Comparison of ENCODE assay signal across 26 cellular contexts in genomic region chr2:19292007-19292406, GRCh38.
DNase-seq lines count a peak whose midpoint lies in the region; ATAC-seq, FAIRE-seq and TF ChIP-seq lines count a peak whose summit lies in the region.
"Had no signal": no experiment of that assay in that cellular context is flagged by ENCODE, and none has a peak within 500 bp of the region (broad histone marks: within the 10 kb centered on the region; RNA-seq: fewer than 3 reads in every experiment).

No MANE protein-coding gene starts in this region.

- H3K4me3 Mint-ChIP-seq in activated naive CD4-positive, alpha-beta T cell treated with anti-CD3 and anti-CD28 coated beads for 36 hours: no peak overlapping the region
- H3K4me3 Mint-ChIP-seq: activated T-helper 1 cell treated with anti-CD3 and anti-CD28 coated beads, Interleukin-12 subunit alpha, Interleukin-12 subunit beta, Interleukin-2, Interleukin-4 antibody, amounts not matched to agents 30 ng/mL and 10 ng/mL and 1 ng/mL, durations not matched to agents 14 hours and 24 hours and 36 hours; CD14-positive monocyte; stimulated activated naive CD8-positive, alpha-beta T cell treated with anti-CD3 and anti-CD28 coated beads, Interleukin-15, amount 100 ng/mL, for 72 hours; WTC11 had no signal

- peak; percentile 20 for DNase-seq in AG20443 (ENCODE audit: low spot score)
- DNase-seq in HTR-8/SVneo (ENCODE audit: insufficient read length, low spot score): no peak
- DNase-seq in coronary artery (ENCODE audit: low spot score): no peak
- DNase-seq in medulla oblongata (ENCODE audit: extremely low spot score): peak; percentile 21
- DNase-seq in HuH-7.5 (ENCODE audit: low spot score): no peak
- no peak for DNase-seq in EL
- no peak for DNase-seq in activated naive CD4-positive, alpha-beta T cell treated with anti-CD3 and anti-CD28 coated beads for 36 hours
- DNase-seq: effector CD4-positive, alpha-beta T cell; foreskin melanocyte; GDM1; left lung; mucosa of descending colon; NCI-H1436 treated with DMSO at 0.1 percent for 48 hours; NCI-H510A; posterior cingulate gyrus; sigmoid colon; SK-N-SH; stimulated activated naive CD8-positive, alpha-beta T cell treated with anti-CD3 and anti-CD28 coated beads, Interleukin-15, amount 100 ng/mL, for 72 hours had no signal

- H3K27ac Mint-ChIP-seq in activated naive CD4-positive, alpha-beta T cell treated with anti-CD3 and anti-CD28 coated beads for 36 hours: no peak overlapping the region
- H3K27ac Mint-ChIP-seq: activated naive CD4-positive, alpha-beta T cell treated with anti-CD3 and anti-CD28 coated beads, Interleukin-2, amount 50 U/mL, for 72 hours; activated T-helper 1 cell treated with anti-CD3 and anti-CD28 coated beads, Interleukin-12 subunit alpha, Interleukin-12 subunit beta, Interleukin-2, Interleukin-4 antibody, amounts not matched to agents 30 ng/mL and 10 ng/mL and 1 ng/mL, durations not matched to agents 14 hours and 24 hours and 36 hours; CD14-positive monocyte; stimulated activated naive CD8-positive, alpha-beta T cell treated with anti-CD3 and anti-CD28 coated beads, Interleukin-15, amount 100 ng/mL, for 72 hours; WTC11 had no signal

- H3K27me3 Mint-ChIP-seq in activated naive CD4-positive, alpha-beta T cell treated with anti-CD3 and anti-CD28 coated beads for 36 hours (ENCODE audit: low read depth): no peaks in the 10 kb centered on the region
- H3K27me3 Mint-ChIP-seq: stimulated activated naive CD8-positive, alpha-beta T cell treated with anti-CD3 and anti-CD28 coated beads, Interleukin-15, amount 100 ng/mL, for 72 hours had no signal

- no peaks in the 10 kb centered on the region for H3K9me3 Mint-ChIP-seq in activated naive CD4-positive, alpha-beta T cell treated with anti-CD3 and anti-CD28 coated beads for 36 hours
- H3K9me3 Mint-ChIP-seq: activated naive CD4-positive, alpha-beta T cell treated with anti-CD3 and anti-CD28 coated beads, Interleukin-2, amount 50 U/mL, for 72 hours; activated T-helper 1 cell treated with anti-CD3 and anti-CD28 coated beads, Interleukin-12 subunit alpha, Interleukin-12 subunit beta, Interleukin-2, Interleukin-4 antibody, amounts not matched to agents 30 ng/mL and 10 ng/mL and 1 ng/mL, durations not matched to agents 14 hours and 24 hours and 36 hours; stimulated activated naive CD8-positive, alpha-beta T cell treated with anti-CD3 and anti-CD28 coated beads, Interleukin-15, amount 100 ng/mL, for 72 hours; WTC11 had no signal

- H3K4me1 Mint-ChIP-seq in activated naive CD4-positive, alpha-beta T cell treated with anti-CD3 and anti-CD28 coated beads for 36 hours (ENCODE audit: low read depth): peaks cover 6% of the 10 kb centered on the region
- H3K4me1 Mint-ChIP-seq: CD14-positive monocyte had no signal

- no peaks in the 10 kb centered on the region for H3K36me3 Mint-ChIP-seq in activated naive CD4-positive, alpha-beta T cell treated with anti-CD3 and anti-CD28 coated beads for 36 hours (ENCODE audit: low read depth)
- H3K36me3 Mint-ChIP-seq: activated naive CD4-positive, alpha-beta T cell treated with anti-CD3 and anti-CD28 coated beads, Interleukin-2, amount 50 U/mL, for 72 hours; CD14-positive monocyte; WTC11 had no signal

- TF ChIP-seq CTCF in coronary artery (IDR thresholded peaks at IDR 0.05): no peak

- no peak overlapping the region for H3K27ac ChIP-seq in coronary artery
- H3K27ac ChIP-seq: hepatocyte, left lung, RWPE1, sigmoid colon, tibial artery had no signal

- intact Hi-C loops in activated naive CD4-positive, alpha-beta T cell treated with anti-CD3 and anti-CD28 coated beads for 36 hours (cut with micrococcal nuclease): no loop called here

- CTCF ChIA-PET in activated naive CD4-positive, alpha-beta T cell treated with anti-CD3 and anti-CD28 coated beads for 36 hours (lab: Charles Lee): no interaction called here

- ATAC-seq in GM18517 (IDR thresholded peaks at IDR 0.05; ENCODE audit: unreplicated experiment): no peak
- ATAC-seq: activated naive CD4-positive, alpha-beta T cell treated with anti-CD3 and anti-CD28 coated beads, Interleukin-2, amount 50 U/mL, for 72 hours; left lung; mucosa of descending colon; stimulated activated naive CD8-positive, alpha-beta T cell treated with anti-CD3 and anti-CD28 coated beads, Interleukin-15, amount 100 ng/mL, for 72 hours; WTC11 had no signal

- peak overlapping the region; percentile 23 for H3K4me3 ChIP-seq in coronary artery
- H3K4me3 ChIP-seq: hepatocyte, left lung, mucosa of descending colon, sigmoid colon, tibial artery had no signal

- FAIRE-seq in HTR-8/SVneo (lab: Jason Lieb, UNC): peak; percentile 62

Comparison
In these comparisons a context has a peak if more than half of its experiments do, and no peak if none do; other contexts are left out.
1. DNase-seq: peak in AG20443 (single experiment) and medulla oblongata (single experiment); none in HTR-8/SVneo (single experiment), coronary artery (single experiment), HuH-7.5 (single experiment), EL (single experiment) and activated naive CD4-positive, alpha-beta T cell treated with anti-CD3 and anti-CD28 coated beads for 36 hours (single experiment).